17 cellular contexts compared by ENCODE assay signal in the genomic region with DNA sequence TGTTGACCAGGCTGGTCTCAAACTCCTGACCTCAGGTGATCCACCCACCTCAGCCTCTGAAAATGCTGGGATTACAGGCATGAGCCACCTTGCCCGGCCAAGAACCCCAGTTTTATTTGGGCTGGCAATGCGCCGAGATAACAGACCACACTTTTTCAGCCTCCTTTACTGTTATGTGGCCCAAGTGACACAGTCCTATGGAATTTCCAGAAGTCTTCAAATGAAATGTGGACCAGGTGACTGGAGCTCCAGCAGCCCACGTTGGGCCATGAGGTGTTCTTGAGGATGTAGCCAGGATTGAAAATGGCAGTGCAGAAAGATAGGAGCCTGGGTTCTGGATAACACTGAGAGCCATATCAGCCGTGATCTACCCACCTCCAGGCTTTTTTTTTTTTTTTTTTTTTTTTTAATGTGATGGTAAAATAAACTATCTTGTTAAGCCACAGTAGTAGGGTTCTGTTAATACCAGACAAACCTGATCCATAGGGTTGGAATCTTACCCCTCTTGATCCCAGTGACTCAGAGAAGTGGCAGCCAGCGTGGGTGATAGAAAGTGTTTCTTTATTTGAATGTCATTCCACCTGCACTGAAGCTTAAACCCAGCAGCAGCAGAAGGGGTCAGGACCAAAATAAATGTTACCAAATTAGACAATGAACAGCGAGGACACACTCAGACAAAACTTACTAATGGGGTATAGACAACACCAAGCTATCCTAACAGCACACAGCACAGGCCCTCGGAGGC. TPM values are rescaled to one million over a fixed set of nuclear protein-coding genes. Genes with fewer than 3 reads are reported as not detected.
DNase-seq lines count a peak whose midpoint lies in the region; ATAC-seq lines count a peak whose summit lies in the region.
"Had no signal": no experiment of that assay in that cellular context is flagged by ENCODE, and none has a peak within 500 bp of the region (broad histone marks: within the 10 kb centered on the region; RNA-seq: fewer than 3 reads in every experiment).

No MANE protein-coding gene starts in this region.

- no peak overlapping the region for H3K23ac ChIP-seq in mesendoderm (ENCODE audit: low read length)

- no peaks in the 10 kb centered on the region for H3K4me1 ChIP-seq in mesendoderm (ENCODE audit: control insufficient read depth, low read depth, low read length)

- H3K79me2 ChIP-seq in mesendoderm (ENCODE audit: control insufficient read depth, insufficient read depth, low read length), result no peaks in the 10 kb centered on the region

- no peak overlapping the region for H2BK5ac ChIP-seq in mesendoderm (ENCODE audit: low read length)

- no peak overlapping the region for H3K4me2 ChIP-seq in mesendoderm (ENCODE audit: low read length)

- DNase-seq in ACHN (peak; percentile 82), HK-2 (ENCODE audit: unreplicated experiment) (peak; percentile 68), SW480 (ENCODE audit: low spot score) (peak; percentile 39), head of caudate nucleus (peak in 27 of 42 donors; percentile 11 to 78 (median 53)), OCI-M1 (lab: John Stamatoyannopoulos, UW) (no peak), Right ventricle myocardium inferior (ENCODE audit: missing footprints) (no peak), mesendoderm (no peak)
- DNase-seq: amniotic stem cell; CD8-positive, alpha-beta T cell; DND-41; NCI-H2029 treated with DMSO at 0.1 percent for 48 hours; NCI-H526; right cardiac atrium; stimulated activated CD4-positive, alpha-beta T cell treated with anti-CD3 and anti-CD28 coated beads, Interleukin-1b, Interleukin-23, amount 100 ng/mL, for 48 hours had no signal

- no peak overlapping the region for H3K18ac ChIP-seq in mesendoderm (ENCODE audit: low read length)

- no peak overlapping the region for H4K5ac ChIP-seq in mesendoderm (ENCODE audit: low read length)

- ATAC-seq in GM21447 (IDR thresholded peaks at IDR 0.05; ENCODE audit: unreplicated experiment) (no peak), Right ventricle myocardium inferior (no peak)
- ATAC-seq: CD8-positive, alpha-beta T cell; right cardiac atrium had no signal

- H2BK15ac ChIP-seq in mesendoderm (replicated peaks; ENCODE audit: low read depth), result no peak overlapping the region

- no peak overlapping the region for H2BK120ac ChIP-seq in mesendoderm (ENCODE audit: low read depth, low read length)

- H3K56ac ChIP-seq in mesendoderm (ENCODE audit: low read length), result no peak overlapping the region

- no peaks in the 10 kb centered on the region for H3K79me1 ChIP-seq in mesendoderm (ENCODE audit: low read length)

- H2AK5ac ChIP-seq in mesendoderm (ENCODE audit: low read length), result no peak overlapping the region

- no peaks in the 10 kb centered on the region for H3K27me3 ChIP-seq in mesendoderm (ENCODE audit: insufficient read depth, low read length, poor library complexity)

- H3K4me3 ChIP-seq in mesendoderm (ENCODE audit: low read length), result no peak overlapping the region

- no peaks in the 10 kb centered on the region for H3K36me3 ChIP-seq in mesendoderm (ENCODE audit: control insufficient read depth, insufficient read depth, low read length)

- intact Hi-C loops in head of caudate nucleus (cut with DNase I) (no loop called here), Right ventricle myocardium inferior (cut with DNase I) (no loop called here)

- WGBS in mesendoderm (ENCODE audit: extremely low coverage, insufficient coverage, low lambda C conversion rate), result no CpG with 5 or more reads among the region's 8 CpGs

- no peak overlapping the region for H3K9ac ChIP-seq in mesendoderm (ENCODE audit: low read length)

- H4K8ac ChIP-seq in mesendoderm (ENCODE audit: low read depth, low read length), result no peak overlapping the region

- no peak overlapping the region for H3K27ac ChIP-seq in mesendoderm (ENCODE audit: low read depth, low read length)

- H3K4ac ChIP-seq in mesendoderm (ENCODE audit: low read depth, low read length), result no peak overlapping the region

- in situ Hi-C loops in ACHN (cut with HindIII; ENCODE audit: low pct_ligation_motif_present, low pct_unique_long_range_greater_than_20kb, low sequenced_read_pairs), result no loop called here

RNA-seq across cellular contexts. Expression of a gene that starts 55.6 kb away (rescaled TPM):
- not detected for total RNA-seq in Right ventricle myocardium inferior
- 1.3 TPM for polyA plus RNA-seq in mesendoderm (2013, experiment 1 of 2)
- polyA plus RNA-seq in mesendoderm (2013, experiment 2 of 2), result 1.4 TPM
- total RNA-seq: A673; activated CD8-positive, alpha-beta memory T cell treated with anti-CD3 and anti-CD28 coated beads for 36 hours; CD8-positive, alpha-beta T cell; right cardiac atrium had no signal

Comparison
In these comparisons a context has a peak if more than half of its experiments do, and no peak if none do; other contexts are left out.
1. DNase-seq: peak in ACHN (single experiment), HK-2 (single experiment), SW480 (single experiment) and head of caudate nucleus (27 of 42); none in OCI-M1 (single experiment), Right ventricle myocardium inferior (single experiment) and mesendoderm (single experiment).